15 cellular contexts compared by ENCODE assay signal in genomic region chr2:202113571-202114142, GRCh38. TPM values are rescaled to one million over a fixed set of nuclear protein-coding genes. Genes with fewer than 3 reads are reported as not detected.
DNase-seq lines count a peak whose midpoint lies in the region; ATAC-seq, FAIRE-seq and TF ChIP-seq lines count a peak whose summit lies in the region.
"Had no signal": no experiment of that assay in that cellular context is flagged by ENCODE, and none has a peak within 500 bp of the region (broad histone marks: within the 10 kb centered on the region; RNA-seq: fewer than 3 reads in every experiment).

No MANE protein-coding gene starts in this region.

- H3K36me3 ChIP-seq in HepG2 (replicated peaks in 1 of 2; ENCODE audit: control insufficient read depth in 1 of 2, insufficient read depth in 2 of 2, low read length in 2 of 2), result no peaks in the 10 kb centered on the region
- H3K36me3 ChIP-seq: thyroid gland had no signal

- peak overlapping the region; percentile 64 for H3K4me3 Mint-ChIP-seq in HFFc6
- no peak overlapping the region for H3K4me3 Mint-ChIP-seq in nephron progenitor cell
- H3K4me3 Mint-ChIP-seq: activated CD4-positive, alpha-beta memory T cell treated with anti-CD3 and anti-CD28 coated beads, Interleukin-2, amount 10 ng/mL, durations not matched to agents 7 days and 5 days; natural killer cell had no signal

- no peak overlapping the region for H3K9ac ChIP-seq in HepG2 (ENCODE audit: insufficient read depth, low read depth, low read length)

- H4K20me1 ChIP-seq in HepG2 (ENCODE audit: insufficient read depth, low read length), result no peaks in the 10 kb centered on the region

- intact Hi-C loops in HepG2 (cut with micrococcal nuclease; ENCODE audit: unreplicated experiment), result no loop called here

- peaks cover 8% of the 10 kb centered on the region; the same call in 1 of the 2 replicates for H3K4me1 ChIP-seq in HepG2 (ENCODE audit: insufficient read depth, low read length)

- TF ChIP-seq CTCF in HFFc6 (IDR thresholded peaks at IDR 0.05), result no peak
- TF ChIP-seq CTCF in HepG2 (CRISPR knock-in tag; IDR thresholded peaks at IDR 0.05), result no peak
- TF ChIP-seq CTCF in GM10248 (IDR thresholded peaks at IDR 0.05; ENCODE audit: control extremely low read depth, extremely low read depth, low read depth, missing control alignments), result no peak
- no peak for TF ChIP-seq CTCF in nephron progenitor cell (IDR thresholded peaks at IDR 0.05)

- peaks cover 87% of the 10 kb centered on the region for H3K4me1 Mint-ChIP-seq in HFFc6 (ENCODE audit: low read depth)
- peaks cover 58% of the 10 kb centered on the region for H3K4me1 Mint-ChIP-seq in nephron progenitor cell
- H3K4me1 Mint-ChIP-seq: activated CD4-positive, alpha-beta memory T cell treated with anti-CD3 and anti-CD28 coated beads, Interleukin-2, amount 10 ng/mL, durations not matched to agents 7 days and 5 days; natural killer cell had no signal

- H3K27me3 Mint-ChIP-seq in HFFc6 (ENCODE audit: insufficient read depth) (no peaks in the 10 kb centered on the region; the same call in 1 of the 2 replicates), nephron progenitor cell (ENCODE audit: low read depth, poor library complexity) (peaks cover 5% of the 10 kb centered on the region)

- H3K79me2 ChIP-seq in HepG2 (ENCODE audit: insufficient read depth, low read length), result no peaks in the 10 kb centered on the region

- CTCF ChIA-PET in HepG2 (lab: Yijun Ruan, JAX; ENCODE audit: low intra/inter-chr PET ratio, low total read pairs) (no interaction called here), GM10248 (lab: Yijun Ruan, JAX) (no interaction called here)

- no peak overlapping the region for H3K4me2 ChIP-seq in HepG2 (ENCODE audit: low read depth, low read length)

- no peak for TF ChIP-seq POLR2A in HepG2 (IDR thresholded peaks at IDR 0.05; ENCODE audit: insufficient read depth in 1 of 2, low read depth in 2 of 2, low read length in 2 of 2)
- TF ChIP-seq POLR2A in erythroblast (IDR thresholded peaks at IDR 0.05; ENCODE audit: low read length), result no peak

- 20% methylated on average over 6 of the region's 6 CpGs for WGBS in HepG2 (ENCODE audit: low lambda C conversion rate)

- no peak overlapping the region for H3K27ac ChIP-seq in HepG2 (ENCODE audit: extremely low read length, insufficient read depth, low read length)
- H3K27ac ChIP-seq: thyroid gland had no signal

- no peaks in the 10 kb centered on the region for H3K36me3 Mint-ChIP-seq in HFFc6 (ENCODE audit: low read depth)
- H3K36me3 Mint-ChIP-seq in nephron progenitor cell (ENCODE audit: low read depth), result peaks cover 14% of the 10 kb centered on the region
- H3K36me3 Mint-ChIP-seq: natural killer cell had no signal

- peak overlapping the region; percentile 87 for H3K27ac Mint-ChIP-seq in HFFc6
- no peak overlapping the region for H3K27ac Mint-ChIP-seq in nephron progenitor cell
- H3K27ac Mint-ChIP-seq: activated CD4-positive, alpha-beta memory T cell treated with anti-CD3 and anti-CD28 coated beads, Interleukin-2, amount 10 ng/mL, durations not matched to agents 7 days and 5 days; natural killer cell had no signal

- in situ Hi-C loops in HepG2 (cut with HindIII; ENCODE audit: extremely low pct_ligation_motif_present, low pct_unique_long_range_greater_than_20kb), result no loop called here

- no peak overlapping the region for H3K4me3 ChIP-seq in HepG2 (replicated peaks in 1 of 3; ENCODE audit: insufficient read depth in 1 of 3, low read depth in 2 of 3, low read length in 3 of 3)
- H3K4me3 ChIP-seq: dorsolateral prefrontal cortex, thyroid gland had no signal

- peak; percentile 60; the same call in 2 of the 3 replicates for ATAC-seq in HepG2

- DNase-seq in DMS79 treated with DMSO at 0.1 percent for 48 hours (lab: John Stamatoyannopoulos, UW), result peak; percentile 51
- DNase-seq in HFFc6, result peak; percentile 94
- peak; percentile 64 for DNase-seq in T1000 (lab: John Stamatoyannopoulos, UW)
- DNase-seq in HepG2 (ENCODE audit: low spot score), result peak; percentile 29
- no peak for DNase-seq in erythroblast (lab: John Stamatoyannopoulos, UW)
- no peak for DNase-seq in GM10248 (ENCODE audit: extremely low spot score)
- no peak for DNase-seq in nephron progenitor cell
- DNase-seq: activated CD4-positive, alpha-beta memory T cell treated with anti-CD3 and anti-CD28 coated beads, Interleukin-2, amount 10 ng/mL, durations not matched to agents 7 days and 5 days; activated naive CD4-positive, alpha-beta T cell treated with anti-CD3 and anti-CD28 coated beads, Interleukin-2, amount 50 U/mL, for 16 hours; dorsolateral prefrontal cortex; kidney glomerular epithelial cell; natural killer cell; NCI-H1048; thyroid gland had no signal

- FAIRE-seq in HepG2 (lab: Jason Lieb, UNC), result no peak

- POLR2A ChIA-PET in HepG2 (lab: Yijun Ruan, JAX), result interaction anchor here (0.7 kb wide), 1 partner anchor 268 kb away, joined by 3 read pairs; no protein-coding TSS in a partner anchor
- POLR2A ChIA-PET in GM10248 (lab: Yijun Ruan, JAX), result no interaction called here

- H2AFZ ChIP-seq in HepG2 (ENCODE audit: low read length), result no peak overlapping the region

- no peak for TF ChIP-seq RAD21 in HepG2 (CRISPR knock-in tag; IDR thresholded peaks at IDR 0.05)

- H3K9me3 ChIP-seq in HepG2 (ENCODE audit: low read length), result no peaks in the 10 kb centered on the region
- H3K9me3 ChIP-seq: thyroid gland had no signal

- H3K9me3 Mint-ChIP-seq in HFFc6 (no peaks in the 10 kb centered on the region), nephron progenitor cell (peaks cover 25% of the 10 kb centered on the region)
- H3K9me3 Mint-ChIP-seq: activated CD4-positive, alpha-beta memory T cell treated with anti-CD3 and anti-CD28 coated beads, Interleukin-2, amount 10 ng/mL, durations not matched to agents 7 days and 5 days; natural killer cell had no signal

- TF ChIP-seq EP300 in HepG2 (IDR thresholded peaks at IDR 0.05; ENCODE audit: low read depth in 2 of 2, low read length in 2 of 2), result no peak
- no peak for TF ChIP-seq EP300 in HepG2 (CRISPR knock-in tag; IDR thresholded peaks at IDR 0.05; ENCODE audit: borderline replicate concordance)

- H3K27me3 ChIP-seq in HepG2 (ENCODE audit: control insufficient read depth in 1 of 2, insufficient read depth in 2 of 2, low read length in 2 of 2), result no peaks in the 10 kb centered on the region
- H3K27me3 ChIP-seq: thyroid gland had no signal

- BruUV-seq in HepG2 (replicated peaks; lab: Mats Ljungman, UMichigan), result no TSS peak

TF ChIP-seq in HepG2, 621 proteins besides CTCF, POLR2A, EP300 and RAD21:
- TF ChIP-seq ATF7 (IDR thresholded peaks at IDR 0.05) (peak; percentile 49; the same call in 1 of the 2 replicates), ATF7 (CRISPR knock-in tag; IDR thresholded peaks at IDR 0.05) (no peak), FOXA1 (IDR thresholded peaks at IDR 0.05) (no peak), FOXA1 (CRISPR knock-in tag; IDR thresholded peaks at IDR 0.05) (0 out of 2 replicates have a peak, but pooled peaks have one; percentile 8), DMAP1 (CRISPR knock-in tag; IDR thresholded peaks at IDR 0.05) (no peak)

RNA-seq across cellular contexts. Expression of gene KIAA2012, which starts 40.6 kb away (rescaled TPM):
- total RNA-seq in HFFc6 (2021; fragmentation: NEBNext Ultra II Directional; extraction: Animal tissue kit (Norgen Biotek cat#: 25700)), result under 1 TPM; 0.09 to 0.40 (median 0.26) TPM
- total RNA-seq in HepG2 (2016; rRNA removed; fragmentation: Illumina TruSeq; extraction: Trizol), result not detected in 2 replicates
- total RNA-seq in HepG2 (2016; cell fraction: cytosol; rRNA removed; fragmentation: Illumina TruSeq; extraction: Trizol; ENCODE audit: low read depth), result not detected in 2 replicates
- not detected in 2 replicates for total RNA-seq in HepG2 (2016; cell fraction: insoluble cytoplasmic fraction; rRNA removed; fragmentation: Illumina TruSeq; extraction: Trizol)
- total RNA-seq in HepG2 (2016; cell fraction: membrane; rRNA removed; fragmentation: Illumina TruSeq; extraction: Trizol), result not detected in 2 replicates
- not detected in 2 replicates for total RNA-seq in HepG2 (2016; cell fraction: nucleus; rRNA removed; fragmentation: Illumina TruSeq; extraction: Trizol)
- not detected in 2 replicates for polyA plus RNA-seq in HepG2 (2011; rRNA removed)
- polyA plus RNA-seq in HepG2 (2011; cell fraction: cytosol; rRNA removed), result not detected in 2 replicates
- not detected in 2 replicates for polyA plus RNA-seq in HepG2 (2011; cell fraction: nucleus; rRNA removed)
- not detected in 2 replicates for polyA plus RNA-seq in HepG2 (2012)
- not detected in 2 replicates for polyA plus RNA-seq in HepG2 (2016; cell fraction: cytosol; fragmentation: Illumina TruSeq; extraction: Trizol; ENCODE audit: low read depth)
- not detected in 2 replicates for polyA plus RNA-seq in HepG2 (2016; cell fraction: insoluble cytoplasmic fraction; fragmentation: Illumina TruSeq; extraction: Trizol; ENCODE audit: low read depth)
- polyA plus RNA-seq in HepG2 (2016; cell fraction: membrane; fragmentation: Illumina TruSeq; extraction: Trizol; ENCODE audit: low read depth), result not detected in 2 replicates
- not detected in 2 replicates for polyA plus RNA-seq in HepG2 (2016; cell fraction: nucleus; fragmentation: Illumina TruSeq; extraction: Trizol; ENCODE audit: insufficient read depth, low read depth)
- polyA minus RNA-seq in HepG2 (2011; rRNA and poly(A)+ RNA removed; ENCODE audit: low replicate concordance), result not detected in 2 replicates
- not detected in 2 replicates for polyA minus RNA-seq in HepG2 (2011; cell fraction: cytosol; rRNA and poly(A)+ RNA removed)
- polyA minus RNA-seq in HepG2 (2011; cell fraction: nucleus; rRNA and poly(A)+ RNA removed), result not detected in 2 replicates
- total RNA-seq: activated CD4-positive, alpha-beta memory T cell treated with anti-CD3 and anti-CD28 coated beads, Interleukin-2, amount 10 ng/mL, durations not matched to agents 7 days and 5 days; natural killer cell; T-helper 1 cell treated with Interleukin-12 subunit alpha and Interleukin-12 subunit beta and Interleukin-4 antibody, amounts not matched to agents 30 ng/mL and 1 ng/mL, for 36 hours; thyroid gland had no signal

Comparison
In these comparisons a context has a peak if more than half of its experiments do, and no peak if none do; other contexts are left out.
1. DNase-seq: peak in DMS79 treated with DMSO at 0.1 percent for 48 hours (single experiment), HFFc6 (single experiment), T1000 (single experiment) and HepG2 (single experiment); none in erythroblast (0 of 2), GM10248 (single experiment) and nephron progenitor cell (single experiment).